ENCODE assay signal across 9 cellular contexts in the genomic region with DNA sequence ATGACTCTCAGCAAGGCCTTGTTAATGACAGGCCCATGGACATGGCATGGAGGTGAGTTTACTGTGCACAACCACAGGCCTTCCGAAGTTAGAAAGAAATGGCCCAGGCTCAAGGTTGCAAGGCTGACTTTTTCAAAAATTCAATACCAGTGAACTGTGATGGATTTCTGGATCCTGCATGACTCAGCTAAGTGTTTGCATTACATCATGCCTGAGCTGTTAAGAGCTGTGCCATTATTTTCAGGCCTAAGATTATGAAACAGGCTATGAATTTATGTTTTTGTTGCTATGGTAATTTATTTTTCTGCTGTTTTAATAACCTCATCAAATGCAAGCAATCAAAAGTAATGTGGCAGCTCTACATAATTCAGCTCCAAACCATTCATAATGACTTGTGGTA.
DNase-seq lines count a peak whose midpoint lies in the region; ATAC-seq and TF ChIP-seq lines count a peak whose summit lies in the region.
"Had no signal": no experiment of that assay in that cellular context is flagged by ENCODE, and none has a peak within 500 bp of the region (broad histone marks: within the 10 kb centered on the region; RNA-seq: fewer than 3 reads in every experiment).

No MANE protein-coding gene starts in this region.

- intact Hi-C loops in A673 (cut with micrococcal nuclease; ENCODE audit: unreplicated experiment) (no loop called here), left lung (cut with DNase I) (no loop called here)
- intact Hi-C loops in CD8-positive, alpha-beta T cell (cut with DNase I, micrococcal nuclease) = no loop called here

- H3K4me3 Mint-ChIP-seq in brain = no peak overlapping the region
- no peak overlapping the region for H3K4me3 Mint-ChIP-seq in CD8-positive, alpha-beta T cell
- H3K4me3 Mint-ChIP-seq: neural crest cell had no signal

- TF ChIP-seq CTCF in A673 (conservative IDR thresholded peaks at IDR 0.05; ENCODE audit: low read depth, low read length) = no peak
- no peak for TF ChIP-seq CTCF in brain (conservative IDR thresholded peaks at IDR 0.05)
- no peak for TF ChIP-seq CTCF in left lung (IDR thresholded peaks at IDR 0.05)
- TF ChIP-seq CTCF in CD8-positive, alpha-beta T cell (IDR thresholded peaks at IDR 0.05) = no peak
- no peak for TF ChIP-seq CTCF in Peyer's patch (IDR thresholded peaks at IDR 0.05)

- TF ChIP-seq POLR2A in Peyer's patch (IDR thresholded peaks at IDR 0.05) = no peak

- DNase-seq in A673 (ENCODE audit: low spot score) (peak; percentile 61), HS-5 (ENCODE audit: low read depth) (peak; percentile 61), left lung (no peak), Peyer's patch (no peak)
- no peak for DNase-seq in CD8-positive, alpha-beta T cell

- H3K9me3 ChIP-seq in A673 (ENCODE audit: low read depth, low read length, poor library complexity, severe bottlenecking) = no peaks in the 10 kb centered on the region
- H3K9me3 ChIP-seq in left lung = no peaks in the 10 kb centered on the region
- H3K9me3 ChIP-seq in CD8-positive, alpha-beta T cell (ENCODE audit: low read length) = no peaks in the 10 kb centered on the region
- no peaks in the 10 kb centered on the region for H3K9me3 ChIP-seq in Peyer's patch

- CTCF ChIA-PET in A673 (lab: Charles Lee) = no interaction called here
- CTCF ChIA-PET in CD8-positive, alpha-beta T cell (lab: Charles Lee) = no interaction called here

- no peaks in the 10 kb centered on the region for H3K27me3 ChIP-seq in A673 (replicated peaks; ENCODE audit: insufficient read depth, low read depth, low read length, poor library complexity)
- no peaks in the 10 kb centered on the region for H3K27me3 ChIP-seq in left lung
- no peaks in the 10 kb centered on the region for H3K27me3 ChIP-seq in CD8-positive, alpha-beta T cell (ENCODE audit: insufficient read depth, low read length)
- no peaks in the 10 kb centered on the region for H3K27me3 ChIP-seq in Peyer's patch

- H3K36me3 ChIP-seq in A673 (ENCODE audit: insufficient read depth, low read length, poor library complexity, severe bottlenecking) (no peaks in the 10 kb centered on the region), left lung (no peaks in the 10 kb centered on the region), Peyer's patch (no peaks in the 10 kb centered on the region)
- no peaks in the 10 kb centered on the region for H3K36me3 ChIP-seq in CD8-positive, alpha-beta T cell (ENCODE audit: insufficient read depth, low read length)

- POLR2A ChIA-PET in A673 (lab: Charles Lee; ENCODE audit: low non-redundant PET) = no interaction called here
- POLR2A ChIA-PET in CD8-positive, alpha-beta T cell (lab: Charles Lee) = no interaction called here

- ATAC-seq in left lung (peak; percentile 80), GM18868 (IDR thresholded peaks at IDR 0.05; ENCODE audit: unreplicated experiment) (no peak), HG02759 (IDR thresholded peaks at IDR 0.05; ENCODE audit: unreplicated experiment) (no peak)
- ATAC-seq in CD8-positive, alpha-beta T cell = no peak

- peaks cover 21% of the 10 kb centered on the region for H3K4me1 ChIP-seq in A673 (ENCODE audit: insufficient read depth, low read length, poor library complexity, severe bottlenecking)
- H3K4me1 ChIP-seq in left lung = peaks cover 0 to 3% of the 10 kb centered on the region in 2 donors
- H3K4me1 ChIP-seq in CD8-positive, alpha-beta T cell (ENCODE audit: insufficient read depth, low read length) = no peaks in the 10 kb centered on the region
- H3K4me1 ChIP-seq in Peyer's patch = no peaks in the 10 kb centered on the region

- H3K27ac Mint-ChIP-seq in brain = peak overlapping the region in 3 of 5 experiments; percentile 79 to 96 (median 85)
- H3K27ac Mint-ChIP-seq in CD8-positive, alpha-beta T cell = no peak overlapping the region

- H3K27me3 Mint-ChIP-seq in brain = no peaks in the 10 kb centered on the region
- H3K27me3 Mint-ChIP-seq in CD8-positive, alpha-beta T cell (ENCODE audit: low read depth) = no peaks in the 10 kb centered on the region

- no TSS peak for BruUV-seq in A673 (replicated peaks; lab: Mats Ljungman, UMichigan)

- H3K4me1 Mint-ChIP-seq in brain = peaks cover 50% of the 10 kb centered on the region
- no peaks in the 10 kb centered on the region for H3K4me1 Mint-ChIP-seq in CD8-positive, alpha-beta T cell (ENCODE audit: low read depth)

- H3K9me3 Mint-ChIP-seq in brain = peaks cover 0 to 60% (median 0%) of the 10 kb centered on the region in 5 experiments
- H3K9me3 Mint-ChIP-seq in CD8-positive, alpha-beta T cell = peaks cover 2% of the 10 kb centered on the region
- H3K9me3 Mint-ChIP-seq: neural crest cell had no signal

- peak overlapping the region; percentile 64 for H3K27ac ChIP-seq in A673 (ENCODE audit: low read depth, low read length, poor library complexity, severe bottlenecking)
- H3K27ac ChIP-seq in left lung = peak overlapping the region in 1 of 2 donors; percentile 20
- no peak overlapping the region for H3K27ac ChIP-seq in CD8-positive, alpha-beta T cell (ENCODE audit: low read depth, low read length)
- H3K27ac ChIP-seq in Peyer's patch = no peak overlapping the region

- no peaks in the 10 kb centered on the region for H3K36me3 Mint-ChIP-seq in brain
- no peaks in the 10 kb centered on the region for H3K36me3 Mint-ChIP-seq in CD8-positive, alpha-beta T cell

- no peak overlapping the region for H3K4me3 ChIP-seq in A673 (ENCODE audit: low read depth, low read length, poor library complexity, severe bottlenecking)
- H3K4me3 ChIP-seq in left lung = no peak overlapping the region
- no peak overlapping the region for H3K4me3 ChIP-seq in CD8-positive, alpha-beta T cell (ENCODE audit: low read depth, low read length)
- H3K4me3 ChIP-seq in Peyer's patch = no peak overlapping the region

Comparison
In these comparisons a context has a peak if more than half of its experiments do, and no peak if none do; other contexts are left out.
1. DNase-seq: peak in A673 (single experiment) and HS-5 (single experiment); none in left lung (0 of 2), CD8-positive, alpha-beta T cell (0 of 7) and Peyer's patch (0 of 3).